ENCODE assay signal across 25 cellular contexts in the genomic region with DNA sequence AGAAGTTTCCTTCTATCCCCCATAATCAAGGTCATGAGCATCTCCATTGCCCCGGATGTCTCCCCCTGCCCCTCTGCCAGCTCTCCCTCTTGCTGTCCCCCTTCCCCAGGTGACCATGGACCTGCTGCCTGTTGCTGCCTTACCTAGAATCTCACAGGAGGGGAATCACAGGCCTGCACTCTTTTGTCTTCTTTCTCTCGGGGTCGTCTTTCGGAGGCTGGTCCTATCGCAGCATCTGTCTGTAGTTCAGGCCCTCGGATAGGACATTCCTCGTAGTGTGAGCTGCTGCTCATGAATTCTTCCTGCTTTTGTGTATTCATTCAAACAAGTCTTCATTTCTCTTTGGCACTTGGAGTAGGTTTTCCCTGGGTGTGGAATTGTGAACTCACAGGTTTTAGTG. TPM values are rescaled to one million over a fixed set of nuclear protein-coding genes. Genes with fewer than 3 reads are reported as not detected.
A peak's percentile ranks its signal among the peaks of the same experiment; 100 is the strongest.
DNase-seq lines count a peak whose midpoint lies in the region; ATAC-seq, FAIRE-seq and TF ChIP-seq lines count a peak whose summit lies in the region.
"Had no signal": no experiment of that assay in that cellular context is flagged by ENCODE, and none has a peak within 500 bp of the region (broad histone marks: within the 10 kb centered on the region; RNA-seq: fewer than 3 reads in every experiment).

No MANE protein-coding gene starts in this region.

- no peaks in the 10 kb centered on the region for H3K4me1 Mint-ChIP-seq in natural killer cell
- no peaks in the 10 kb centered on the region for H3K4me1 Mint-ChIP-seq in natural killer cell treated with Interleukin-12 subunit alpha and Interleukin-12 subunit beta and Interleukin-15 and Interleukin-18, amount 100 ng/mL, for 72 hours (ENCODE audit: low read depth in 2 of 2)
- H3K4me1 Mint-ChIP-seq: CD14-positive monocyte, IgD-negative memory B cell had no signal

- no peak overlapping the region for H3K4me3 ChIP-seq in kidney (ENCODE audit: low read length in 2 of 2)
- H3K4me3 ChIP-seq: HAP-1 had no signal

- H3K36me3 ChIP-seq in kidney (ENCODE audit: control insufficient read depth in 1 of 2, insufficient read depth in 2 of 2, low read length in 2 of 2), result no peaks in the 10 kb centered on the region
- H3K36me3 ChIP-seq: HAP-1 had no signal

- no peak overlapping the region for H3K4me3 Mint-ChIP-seq in natural killer cell
- no peak overlapping the region for H3K4me3 Mint-ChIP-seq in natural killer cell treated with Interleukin-12 subunit alpha and Interleukin-12 subunit beta and Interleukin-15 and Interleukin-18, amount 100 ng/mL, for 72 hours
- H3K4me3 Mint-ChIP-seq: CD14-positive monocyte, IgD-negative memory B cell had no signal

- H3K27ac ChIP-seq in angular gyrus (ENCODE audit: low read depth, low read length) (peak overlapping the region; percentile 91), kidney (ENCODE audit: low read depth in 2 of 2, low read length in 2 of 2) (no peak overlapping the region)

- H3K36me3 Mint-ChIP-seq in natural killer cell, result no peaks in the 10 kb centered on the region
- H3K36me3 Mint-ChIP-seq in natural killer cell treated with Interleukin-12 subunit alpha and Interleukin-12 subunit beta and Interleukin-15 and Interleukin-18, amount 100 ng/mL, for 72 hours, result no peaks in the 10 kb centered on the region
- H3K36me3 Mint-ChIP-seq: CD14-positive monocyte, IgD-negative memory B cell had no signal

- H3K27ac Mint-ChIP-seq in natural killer cell, result no peak overlapping the region
- H3K27ac Mint-ChIP-seq in natural killer cell treated with Interleukin-12 subunit alpha and Interleukin-12 subunit beta and Interleukin-15 and Interleukin-18, amount 100 ng/mL, for 72 hours, result no peak overlapping the region
- H3K27ac Mint-ChIP-seq: CD14-positive monocyte, IgD-negative memory B cell had no signal

- H3K4me1 ChIP-seq in kidney (ENCODE audit: control insufficient read depth in 1 of 2, insufficient read depth in 1 of 2, low read depth in 1 of 2, low read length in 2 of 2), result no peaks in the 10 kb centered on the region
- H3K4me1 ChIP-seq: HAP-1 had no signal

- ATAC-seq in natural killer cell (no peak), HG03108 (IDR thresholded peaks at IDR 0.05; ENCODE audit: unreplicated experiment) (no peak)
- no peak for ATAC-seq in natural killer cell treated with Interleukin-12 subunit alpha and Interleukin-12 subunit beta and Interleukin-15 and Interleukin-18, amount 100 ng/mL, for 72 hours
- ATAC-seq: PC-3 had no signal

- H3K27me3 Mint-ChIP-seq in natural killer cell (ENCODE audit: low read depth in 2 of 2), result peaks cover 0 to 5% of the 10 kb centered on the region in 2 donors
- H3K27me3 Mint-ChIP-seq in natural killer cell treated with Interleukin-12 subunit alpha and Interleukin-12 subunit beta and Interleukin-15 and Interleukin-18, amount 100 ng/mL, for 72 hours, result peaks cover 0 to 8% of the 10 kb centered on the region in 2 donors
- H3K27me3 Mint-ChIP-seq: IgD-negative memory B cell had no signal

- DNase-seq in natural killer cell (peak; percentile 6), retina (peak; percentile 0), kidney (no peak), glomerular visceral epithelial cell (ENCODE audit: extremely low spot score) (no peak)
- DNase-seq in natural killer cell treated with Interleukin-12 subunit alpha and Interleukin-12 subunit beta and Interleukin-15 and Interleukin-18, amount 100 ng/mL, for 72 hours (ENCODE audit: low spot score), result no peak
- DNase-seq: DMS 273 treated with DMSO at 0.1 percent for 48 hours, DND-41, Karpas-422, NCI-H1417 treated with DMSO at 0.1 percent for 48 hours, NCI-H187 treated with DMSO at 0.1 percent for 48 hours, NCI-H226, NCI-H524, NCI-H82, PC-3, RPMI8226, SHP77 treated with DMSO at 0.1 percent for 48 hours had no signal

- H3K9me3 ChIP-seq in kidney (ENCODE audit: control insufficient read depth in 1 of 2, low read length in 2 of 2), result no peaks in the 10 kb centered on the region
- H3K9me3 ChIP-seq: HAP-1 had no signal

- no peak for FAIRE-seq in kidney (lab: Jason Lieb, UNC)
- FAIRE-seq: GM19239 had no signal

- no peak for TF ChIP-seq CTCF in natural killer cell (IDR thresholded peaks at IDR 0.05)
- no peak for TF ChIP-seq CTCF in kidney (IDR thresholded peaks at IDR 0.05; ENCODE audit: borderline replicate concordance, extremely low read depth, insufficient read depth)

- peaks cover 0 to 4% of the 10 kb centered on the region in 2 donors for H3K9me3 Mint-ChIP-seq in natural killer cell
- no peaks in the 10 kb centered on the region for H3K9me3 Mint-ChIP-seq in natural killer cell treated with Interleukin-12 subunit alpha and Interleukin-12 subunit beta and Interleukin-15 and Interleukin-18, amount 100 ng/mL, for 72 hours
- H3K9me3 Mint-ChIP-seq: CD14-positive monocyte had no signal

- intact Hi-C loops in natural killer cell (cut with micrococcal nuclease), result no loop called here
- intact Hi-C loops in kidney (cut with DNase I), result no loop called here

- H3K9ac ChIP-seq in kidney (ENCODE audit: low read length in 2 of 2), result no peak overlapping the region

RNA-seq across cellular contexts. Expression of a gene that starts 39.9 kb away (rescaled TPM):
- total RNA-seq in natural killer cell (not detected), kidney (not detected)
- total RNA-seq in natural killer cell treated with Interleukin-12 subunit alpha and Interleukin-12 subunit beta and Interleukin-15 and Interleukin-18, amount 100 ng/mL, for 72 hours, result not detected
- polyA plus RNA-seq in kidney (ENCODE audit: insufficient read depth, low read depth, low replicate concordance), result not detected
- total RNA-seq: A673, G401, MCF 10A, PC-3 had no signal
- polyA plus RNA-seq: CD14-positive monocyte, IgD-negative memory B cell had no signal

Comparison
In these comparisons a context has a peak if more than half of its experiments do, and no peak if none do; other contexts are left out.
1. DNase-seq: peak in natural killer cell (single experiment) and retina (single experiment); none in natural killer cell treated with Interleukin-12 subunit alpha and Interleukin-12 subunit beta and Interleukin-15 and Interleukin-18, amount 100 ng/mL, for 72 hours (single experiment), kidney (single experiment) and glomerular visceral epithelial cell (single experiment).